Comparison of ENCODE assay signal across 13 cellular contexts in genomic region chr3:123521179-123521969, GRCh38.
DNase-seq lines count a peak whose midpoint lies in the region; ATAC-seq, FAIRE-seq and TF ChIP-seq lines count a peak whose summit lies in the region.
"Had no signal": no experiment of that assay in that cellular context is flagged by ENCODE, and none has a peak within 500 bp of the region (broad histone marks: within the 10 kb centered on the region; RNA-seq: fewer than 3 reads in every experiment).

No MANE protein-coding gene starts in this region.

- H3K27ac Mint-ChIP-seq in stimulated activated naive CD8-positive, alpha-beta T cell treated with anti-CD3 and anti-CD28 coated beads, Interleukin-15, Interleukin-2, amounts not matched to agents 100 ng/mL and 50 ng/mL, for 24 hours = peak overlapping the region; percentile 53
- H3K27ac Mint-ChIP-seq in stimulated activated naive CD8-positive, alpha-beta T cell treated with anti-CD3 and anti-CD28 coated beads, Interleukin-15, amount 100 ng/mL, for 72 hours = peak overlapping the region in 1 of 2 donors; percentile 24
- peak overlapping the region; percentile 6 for H3K27ac Mint-ChIP-seq in activated B cell treated with CpG ODN at 0.5 μM for 24 hours
- H3K27ac Mint-ChIP-seq: mesothelial cell of epicardium, WTC11 had no signal

- WGBS in aorta, 2 donors = 10 to 13% methylated on average over 3 of the region's 3 CpGs

- H3K36me3 Mint-ChIP-seq in stimulated activated naive CD8-positive, alpha-beta T cell treated with anti-CD3 and anti-CD28 coated beads, Interleukin-15, Interleukin-2, amounts not matched to agents 100 ng/mL and 50 ng/mL, for 24 hours (ENCODE audit: low read depth) = peaks cover 26% of the 10 kb centered on the region
- peaks cover 61% of the 10 kb centered on the region for H3K36me3 Mint-ChIP-seq in activated B cell treated with CpG ODN at 0.5 μM for 24 hours (ENCODE audit: low read depth)
- H3K36me3 Mint-ChIP-seq: WTC11 had no signal

- H3K4me1 Mint-ChIP-seq in stimulated activated naive CD8-positive, alpha-beta T cell treated with anti-CD3 and anti-CD28 coated beads, Interleukin-15, Interleukin-2, amounts not matched to agents 100 ng/mL and 50 ng/mL, for 24 hours (ENCODE audit: low read depth) = peaks cover 52% of the 10 kb centered on the region
- peaks cover 55% of the 10 kb centered on the region for H3K4me1 Mint-ChIP-seq in stimulated activated naive CD8-positive, alpha-beta T cell treated with anti-CD3 and anti-CD28 coated beads, Interleukin-15, amount 100 ng/mL, for 72 hours
- peaks cover 40% of the 10 kb centered on the region for H3K4me1 Mint-ChIP-seq in activated B cell treated with CpG ODN at 0.5 μM for 24 hours
- H3K4me1 Mint-ChIP-seq: WTC11 had no signal

- POLR2A ChIA-PET in activated B cell treated with CpG ODN at 0.5 μM for 24 hours (lab: Charles Lee) = interaction anchor here (0.6 kb wide), 1 partner anchor 25 kb away, joined by 3 read pairs; no protein-coding TSS in a partner anchor

- H3K9me3 Mint-ChIP-seq in stimulated activated naive CD8-positive, alpha-beta T cell treated with anti-CD3 and anti-CD28 coated beads, Interleukin-15, Interleukin-2, amounts not matched to agents 100 ng/mL and 50 ng/mL, for 24 hours = no peaks in the 10 kb centered on the region
- no peaks in the 10 kb centered on the region for H3K9me3 Mint-ChIP-seq in stimulated activated naive CD8-positive, alpha-beta T cell treated with anti-CD3 and anti-CD28 coated beads, Interleukin-15, amount 100 ng/mL, for 72 hours
- H3K9me3 Mint-ChIP-seq in activated B cell treated with CpG ODN at 0.5 μM for 24 hours = no peaks in the 10 kb centered on the region
- H3K9me3 Mint-ChIP-seq: IgD-negative memory B cell, mesothelial cell of epicardium, WTC11 had no signal

- no peak overlapping the region for H3K4me3 ChIP-seq in aorta (ENCODE audit: low read length in 2 of 2)
- H3K4me3 ChIP-seq: GM23248 had no signal

- no peak for TF ChIP-seq POLR2A in H54 (IDR thresholded peaks at IDR 0.05; ENCODE audit: low read depth, low read length)

- no peaks in the 10 kb centered on the region for H3K9me3 ChIP-seq in aorta (ENCODE audit: control insufficient read depth, low read length)

- intact Hi-C loops in activated B cell treated with CpG ODN at 0.5 μM for 24 hours (cut with micrococcal nuclease) (no loop called here), aorta (cut with DNase I) (no loop called here)

- no peaks in the 10 kb centered on the region for H3K27me3 ChIP-seq in aorta (ENCODE audit: control insufficient read depth in 1 of 2, insufficient read depth in 2 of 2, low read length in 1 of 2)

- H3K36me3 ChIP-seq in aorta (ENCODE audit: control insufficient read depth in 1 of 2, insufficient read depth in 2 of 2, low read length in 1 of 2) = no peaks in the 10 kb centered on the region

- no peak for ATAC-seq in stimulated activated naive CD8-positive, alpha-beta T cell treated with anti-CD3 and anti-CD28 coated beads, Interleukin-15, amount 100 ng/mL, for 72 hours
- ATAC-seq in activated B cell treated with CpG ODN at 0.5 μM for 24 hours (ENCODE audit: low read depth) = no peak
- no peak for ATAC-seq in aorta (ENCODE audit: low FRiP score)
- ATAC-seq in GM18517 (IDR thresholded peaks at IDR 0.05; ENCODE audit: unreplicated experiment) = no peak
- ATAC-seq: WTC11 had no signal

- no peak for FAIRE-seq in H54 (lab: Jason Lieb, UNC)

- H3K27me3 Mint-ChIP-seq in stimulated activated naive CD8-positive, alpha-beta T cell treated with anti-CD3 and anti-CD28 coated beads, Interleukin-15, Interleukin-2, amounts not matched to agents 100 ng/mL and 50 ng/mL, for 24 hours = no peaks in the 10 kb centered on the region
- H3K27me3 Mint-ChIP-seq in stimulated activated naive CD8-positive, alpha-beta T cell treated with anti-CD3 and anti-CD28 coated beads, Interleukin-15, amount 100 ng/mL, for 72 hours = no peaks in the 10 kb centered on the region
- H3K27me3 Mint-ChIP-seq in activated B cell treated with CpG ODN at 0.5 μM for 24 hours = no peaks in the 10 kb centered on the region
- H3K27me3 Mint-ChIP-seq: IgD-negative memory B cell had no signal

- H3K4me3 Mint-ChIP-seq in stimulated activated naive CD8-positive, alpha-beta T cell treated with anti-CD3 and anti-CD28 coated beads, Interleukin-15, Interleukin-2, amounts not matched to agents 100 ng/mL and 50 ng/mL, for 24 hours = no peak overlapping the region
- no peak overlapping the region for H3K4me3 Mint-ChIP-seq in stimulated activated naive CD8-positive, alpha-beta T cell treated with anti-CD3 and anti-CD28 coated beads, Interleukin-15, amount 100 ng/mL, for 72 hours
- no peak overlapping the region for H3K4me3 Mint-ChIP-seq in activated B cell treated with CpG ODN at 0.5 μM for 24 hours
- H3K4me3 Mint-ChIP-seq: mesothelial cell of epicardium, WTC11 had no signal

- H3K4me1 ChIP-seq in aorta (ENCODE audit: control insufficient read depth in 1 of 2, insufficient read depth in 2 of 2, low read length in 2 of 2) = peaks cover 0 to 7% of the 10 kb centered on the region in 2 donors

- peak overlapping the region; percentile 51 to 59 for H3K27ac ChIP-seq in aorta (ENCODE audit: low read depth in 1 of 2, low read length in 2 of 2)
- H3K27ac ChIP-seq: C4-2B, GM23248 had no signal

- CTCF ChIA-PET in activated B cell treated with CpG ODN at 0.5 μM for 24 hours (lab: Charles Lee) = interaction anchor here (1.7 kb wide), 1 partner anchor 37 kb away, joined by 5 read pairs; no protein-coding TSS in a partner anchor

- no peak for TF ChIP-seq CTCF in activated B cell treated with CpG ODN at 0.5 μM for 24 hours (IDR thresholded peaks at IDR 0.05)

- no peak for DNase-seq in stimulated activated naive CD8-positive, alpha-beta T cell treated with anti-CD3 and anti-CD28 coated beads, Interleukin-15, amount 100 ng/mL, for 72 hours
- no peak for DNase-seq in activated B cell treated with CpG ODN at 0.5 μM for 24 hours
- DNase-seq in glomerular endothelial cell (ENCODE audit: extremely low read depth, low read depth, low spot score) = peak; percentile 20
- DNase-seq in aorta = no peak
- DNase-seq in COR-L47 (lab: John Stamatoyannopoulos, UW) = no peak
- DNase-seq in H54 (ENCODE audit: insufficient read length, low spot score) = no peak
- DNase-seq: GM23248 had no signal
